ENCODE assay signal across 8 cellular contexts in genomic region chr17:30599424-30600061, GRCh38.
A peak's percentile ranks its signal among the peaks of the same experiment; 100 is the strongest.
DNase-seq lines count a peak whose midpoint lies in the region; ATAC-seq and TF ChIP-seq lines count a peak whose summit lies in the region.

No MANE protein-coding gene starts in this region.

- peak overlapping the region; percentile 80 for H3K4me3 ChIP-seq in BE2C (ENCODE audit: low read depth, low read length)
- H3K4me3 ChIP-seq in breast epithelium: peak overlapping the region; percentile 74 to 87 (median 83)
- H3K4me3 ChIP-seq in mucosa of descending colon: peak overlapping the region; percentile 68

- TF ChIP-seq CTCF in BE2C (IDR thresholded peaks at IDR 0.05; ENCODE audit: low read depth, low read length) (no peak), breast epithelium (IDR thresholded peaks at IDR 0.05) (no peak), mucosa of descending colon (IDR thresholded peaks at IDR 0.05) (no peak)

- H3K9me3 ChIP-seq in BE2C: no peaks in the 10 kb centered on the region
- no peaks in the 10 kb centered on the region for H3K9me3 ChIP-seq in breast epithelium
- no peaks in the 10 kb centered on the region for H3K9me3 ChIP-seq in mucosa of descending colon

- DNase-seq in BE2C: no peak
- no peak for DNase-seq in breast epithelium (ENCODE audit: low spot score in 2 of 2)
- DNase-seq in mucosa of descending colon: peak in 2 of 3 donors; percentile 36 to 37
- DNase-seq in KG1 (lab: John Stamatoyannopoulos, UW): no peak
- DNase-seq in NCI-H2196 treated with DMSO at 0.1 percent for 48 hours (lab: John Stamatoyannopoulos, UW; ENCODE audit: unreplicated experiment): no peak
- no peak for DNase-seq in foreskin melanocyte

- no peaks in the 10 kb centered on the region for H3K36me3 ChIP-seq in BE2C
- no peaks in the 10 kb centered on the region for H3K36me3 ChIP-seq in breast epithelium
- H3K36me3 ChIP-seq in mucosa of descending colon (ENCODE audit: low read depth): no peaks in the 10 kb centered on the region

- no peaks in the 10 kb centered on the region for H3K4me1 ChIP-seq in BE2C
- H3K4me1 ChIP-seq in breast epithelium: no peaks in the 10 kb centered on the region
- H3K4me1 ChIP-seq in mucosa of descending colon (ENCODE audit: low read depth): peaks cover 4% of the 10 kb centered on the region

- ATAC-seq in HG03095 (IDR thresholded peaks at IDR 0.05; ENCODE audit: unreplicated experiment) (peak; percentile 9), mucosa of descending colon (no peak), GM18870 (IDR thresholded peaks at IDR 0.05; ENCODE audit: unreplicated experiment) (no peak)

- H3K27ac ChIP-seq in breast epithelium: peak overlapping the region; percentile 96 to 98

- no peak for TF ChIP-seq POLR2A in breast epithelium (IDR thresholded peaks at IDR 0.05)

- H3K27me3 ChIP-seq in BE2C (no peaks in the 10 kb centered on the region), breast epithelium (no peaks in the 10 kb centered on the region)

- intact Hi-C loops in breast epithelium (cut with DNase I; ENCODE audit: low total_unique reads) (no loop called here), mucosa of descending colon (cut with DNase I, micrococcal nuclease) (no loop called here)

Comparison
In these comparisons a context has a peak if more than half of its experiments do, and no peak if none do; other contexts are left out.
1. DNase-seq: peak in mucosa of descending colon (2 of 3); none in BE2C (single experiment), breast epithelium (0 of 2), KG1 (single experiment), NCI-H2196 treated with DMSO at 0.1 percent for 48 hours (single experiment) and foreskin melanocyte (single experiment).
2. Peak in every context shown above with its lines, with median percentiles within 50 percentile points of each other: H3K4me3 ChIP-seq.